In genomic region chr7:64618785-64619456, GRCh38 we compare ENCODE assay signal across 8 cellular contexts. TPM values are rescaled to one million over a fixed set of nuclear protein-coding genes. Genes with fewer than 3 reads are reported as not detected.
DNase-seq lines count a peak whose midpoint lies in the region; ATAC-seq and TF ChIP-seq lines count a peak whose summit lies in the region.

No MANE protein-coding gene starts in this region.

- TF ChIP-seq EP300 in esophagus muscularis mucosa (IDR thresholded peaks at IDR 0.05), result no peak

- intact Hi-C loops in esophagus muscularis mucosa (cut with DNase I), result loop anchor here (1.0 kb wide), 1 partner anchor 436 kb away; no protein-coding TSS in a partner anchor

- TF ChIP-seq CTCF in esophagus muscularis mucosa (IDR thresholded peaks at IDR 0.05), result peak; percentile 69 to 76 (median 71)

- no peak for ATAC-seq in GM18520 (IDR thresholded peaks at IDR 0.05; ENCODE audit: unreplicated experiment)
- ATAC-seq in HG03571 (IDR thresholded peaks at IDR 0.05; ENCODE audit: unreplicated experiment), result no peak

- no peaks in the 10 kb centered on the region for H3K4me1 ChIP-seq in esophagus muscularis mucosa

- H3K27ac ChIP-seq in esophagus muscularis mucosa (replicated peaks in 1 of 4), result no peak overlapping the region

- no peak for TF ChIP-seq POLR2A in esophagus muscularis mucosa (IDR thresholded peaks at IDR 0.05; ENCODE audit: low read depth)

- H3K36me3 ChIP-seq in esophagus muscularis mucosa, result no peaks in the 10 kb centered on the region

- H3K4me3 ChIP-seq in esophagus muscularis mucosa, result no peak overlapping the region

- peaks cover 0 to 9% (median 3%) of the 10 kb centered on the region in 4 donors for H3K9me3 ChIP-seq in esophagus muscularis mucosa

- H3K27me3 ChIP-seq in esophagus muscularis mucosa, result peaks cover 0 to 7% (median 0%) of the 10 kb centered on the region in 4 donors

- 22% methylated on average over 6 of the region's 6 CpGs for WGBS in esophagus muscularis mucosa

- DNase-seq in NCI-H345 (lab: John Stamatoyannopoulos, UW), result peak; percentile 42
- no peak for DNase-seq in NCI-H345 treated with DMSO at 0.1 percent for 48 hours (lab: John Stamatoyannopoulos, UW; ENCODE audit: unreplicated experiment)
- DNase-seq in HT1080 (ENCODE audit: low read depth), result peak; percentile 36
- DNase-seq in SHP77 (lab: John Stamatoyannopoulos, UW), result peak; percentile 29 to 63
- no peak for DNase-seq in esophagus muscularis mucosa (ENCODE audit: extremely low spot score)
- DNase-seq in non-pigmented ciliary epithelial cell (ENCODE audit: low read depth), result peak; percentile 9

RNA-seq across cellular contexts. Expression of gene ZNF107, which starts 47.0 kb away (rescaled TPM):
- 2.5 and 3.4 TPM in 2 replicates for total RNA-seq in HT1080 (2014; rRNA removed; shearing (Covaris generic))
- polyA plus RNA-seq in HT1080 (2015; cell fraction: cytosol; rRNA removed), result 1.8 and 2.3 TPM in 2 replicates
- 3.4 and 3.5 TPM in 2 replicates for polyA plus RNA-seq in HT1080 (2015; cell fraction: nucleus; rRNA removed)
- 1 to 10 TPM; 1.8 to 3.3 (median 2.4) TPM for total RNA-seq in esophagus muscularis mucosa

RNA-seq across cellular contexts. Expression of gene ZNF680, which starts 56.0 kb away (rescaled TPM):
- 2.7 and 4.6 TPM in 2 replicates for total RNA-seq in HT1080 (2014; rRNA removed; shearing (Covaris generic))
- 3.5 and 4.6 TPM in 2 replicates for polyA plus RNA-seq in HT1080 (2015; cell fraction: cytosol; rRNA removed)
- polyA plus RNA-seq in HT1080 (2015; cell fraction: nucleus; rRNA removed), result 5.7 and 6.0 TPM in 2 replicates
- 10 to 100 TPM in 2 of 4 donors, 1 to 10 TPM in 2; 6.1 to 16.2 (median 10.1) TPM for total RNA-seq in esophagus muscularis mucosa

Comparison
In these comparisons a context has a peak if more than half of its experiments do, and no peak if none do; other contexts are left out.
1. DNase-seq: peak in NCI-H345 (single experiment), HT1080 (single experiment), SHP77 (2 of 2) and non-pigmented ciliary epithelial cell (single experiment); none in NCI-H345 treated with DMSO at 0.1 percent for 48 hours (single experiment) and esophagus muscularis mucosa (single experiment).